ENCODE assay signal across 7 cellular contexts in the genomic region with DNA sequence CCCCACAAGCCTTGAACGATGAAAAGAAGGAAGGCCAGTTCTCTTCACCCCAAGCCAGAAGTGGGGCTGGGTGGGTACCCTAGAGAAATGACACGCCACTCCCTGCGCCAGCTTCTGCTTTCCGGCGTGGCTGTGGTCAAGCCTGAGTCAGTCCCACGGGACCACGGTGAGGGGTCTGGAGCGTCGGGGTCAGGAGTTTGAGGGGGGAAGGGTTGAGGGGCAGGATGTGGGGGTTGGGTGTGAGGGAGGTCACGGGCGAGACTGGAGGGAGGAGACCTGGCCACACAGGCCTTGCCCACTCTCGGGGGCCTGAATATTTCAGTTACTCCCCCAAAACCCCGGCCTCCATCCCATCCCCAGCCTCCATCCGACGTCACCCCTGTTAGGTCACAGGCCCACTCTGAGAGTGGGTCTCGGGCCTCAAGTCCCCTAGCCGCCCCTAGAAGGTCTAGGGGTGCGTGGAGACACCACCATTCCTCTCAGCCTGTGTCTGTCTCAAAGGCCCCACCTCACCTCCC. TPM values are rescaled to one million over a fixed set of nuclear protein-coding genes. Genes with fewer than 3 reads are reported as not detected.
DNase-seq lines count a peak whose midpoint lies in the region; ATAC-seq lines count a peak whose summit lies in the region.

No MANE protein-coding gene starts in this region.

- DNase-seq in Jurkat, Clone E6-1 (ENCODE audit: low read depth, low spot score) = no peak
- DNase-seq in naive B cell (no peak), D341Med (ENCODE audit: low spot score) (no peak), NCI-H1694 treated with DMSO at 0.1 percent for 48 hours (lab: John Stamatoyannopoulos, UW) (no peak)

- intact Hi-C loops in dendritic cell treated with granulocyte-macrophage colony-stimulating factor and Interleukin-4, amounts not matched to agents 40 ng/mL and 50 ng/mL, for 4 days (cut with micrococcal nuclease) = loop anchor here (1.0 to 10.0 kb wide), 3 partner anchors 20 to 168 kb away; a partner anchor contains a TSS

- peak overlapping the region; percentile 99 for H3K27ac Mint-ChIP-seq in dendritic cell treated with granulocyte-macrophage colony-stimulating factor and Interleukin-4, amounts not matched to agents 40 ng/mL and 50 ng/mL, for 4 days
- peak overlapping the region; percentile 99 to 100 (median 99) for H3K27ac Mint-ChIP-seq in naive B cell

- no peaks in the 10 kb centered on the region for H3K27me3 Mint-ChIP-seq in dendritic cell treated with granulocyte-macrophage colony-stimulating factor and Interleukin-4, amounts not matched to agents 40 ng/mL and 50 ng/mL, for 4 days
- no peaks in the 10 kb centered on the region for H3K27me3 Mint-ChIP-seq in naive B cell

- H3K4me1 Mint-ChIP-seq in dendritic cell treated with granulocyte-macrophage colony-stimulating factor and Interleukin-4, amounts not matched to agents 40 ng/mL and 50 ng/mL, for 4 days (ENCODE audit: low read depth) = peaks cover 84% of the 10 kb centered on the region
- peaks cover 57 to 91% (median 86%) of the 10 kb centered on the region in 3 donors for H3K4me1 Mint-ChIP-seq in naive B cell

- ATAC-seq in GM19395 (IDR thresholded peaks at IDR 0.05; ENCODE audit: unreplicated experiment) (peak; percentile 2), naive B cell (ENCODE audit: low read depth in 2 of 2) (peak; percentile 10 to 11), GM19328 (IDR thresholded peaks at IDR 0.05; ENCODE audit: unreplicated experiment) (no peak)

- no peaks in the 10 kb centered on the region for H3K9me3 Mint-ChIP-seq in dendritic cell treated with granulocyte-macrophage colony-stimulating factor and Interleukin-4, amounts not matched to agents 40 ng/mL and 50 ng/mL, for 4 days
- no peaks in the 10 kb centered on the region for H3K9me3 Mint-ChIP-seq in naive B cell

- peaks cover 69% of the 10 kb centered on the region for H3K36me3 Mint-ChIP-seq in dendritic cell treated with granulocyte-macrophage colony-stimulating factor and Interleukin-4, amounts not matched to agents 40 ng/mL and 50 ng/mL, for 4 days (ENCODE audit: low read depth)
- peaks cover 4 to 16% of the 10 kb centered on the region in 2 donors for H3K36me3 Mint-ChIP-seq in naive B cell

- H3K4me3 ChIP-seq in Jurkat, Clone E6-1 (ENCODE audit: low read length) = peak overlapping the region; percentile 71

- peak overlapping the region; percentile 96 for H3K4me3 Mint-ChIP-seq in dendritic cell treated with granulocyte-macrophage colony-stimulating factor and Interleukin-4, amounts not matched to agents 40 ng/mL and 50 ng/mL, for 4 days
- peak overlapping the region; percentile 93 to 99 (median 96) for H3K4me3 Mint-ChIP-seq in naive B cell

RNA-seq across cellular contexts. Expression of a gene that starts 0.5 kb away (rescaled TPM):
- 35.1 TPM for polyA plus RNA-seq in Jurkat, Clone E6-1 (2012; ENCODE audit: insufficient read depth, insufficient read length)
- polyA plus RNA-seq in naive B cell (ENCODE audit: low read depth in 6 of 6) = 100 to 1,000 TPM; 107 to 293 (median 206) TPM

RNA-seq across cellular contexts. Expression of a gene that starts 19.9 kb away (rescaled TPM):
- polyA plus RNA-seq in Jurkat, Clone E6-1 (2012; ENCODE audit: insufficient read depth, insufficient read length) = 33.1 TPM
- 10 to 100 TPM in 3 of 6 donors, 1 to 10 TPM in 3; 1.8 to 12.0 (median 10.2) TPM for polyA plus RNA-seq in naive B cell (ENCODE audit: low read depth in 6 of 6)

RNA-seq across cellular contexts. Expression of a gene that starts 20.1 kb away (rescaled TPM):
- 10.4 TPM for polyA plus RNA-seq in Jurkat, Clone E6-1 (2012; ENCODE audit: insufficient read depth, insufficient read length)
- 1 to 10 TPM; 1.2 to 5.7 (median 2.3) TPM for polyA plus RNA-seq in naive B cell (ENCODE audit: low read depth in 6 of 6)

RNA-seq across cellular contexts. Expression of a gene that starts 30.7 kb away (rescaled TPM):
- 12.0 TPM for polyA plus RNA-seq in Jurkat, Clone E6-1 (2012; ENCODE audit: insufficient read depth, insufficient read length)
- 1 to 10 TPM in 3 of 6 donors, under 1 TPM in 3; 0.21 to 2.8 (median 0.80) TPM for polyA plus RNA-seq in naive B cell (ENCODE audit: low read depth in 6 of 6)

RNA-seq across cellular contexts. Expression of a gene that starts 53.1 kb away (rescaled TPM):
- polyA plus RNA-seq in Jurkat, Clone E6-1 (2012; ENCODE audit: insufficient read depth, insufficient read length) = not detected
- not detected for polyA plus RNA-seq in naive B cell (ENCODE audit: low read depth in 6 of 6)
